ENCODE assay signal across 13 cellular contexts in genomic region chr6:30071081-30071818, GRCh38. TPM values are rescaled to one million over a fixed set of nuclear protein-coding genes. Genes with fewer than 3 reads are reported as not detected.
DNase-seq lines count a peak whose midpoint lies in the region; ATAC-seq, FAIRE-seq and TF ChIP-seq lines count a peak whose summit lies in the region.
"Had no signal": no experiment of that assay in that cellular context is flagged by ENCODE, and none has a peak within 500 bp of the region (broad histone marks: within the 10 kb centered on the region; RNA-seq: fewer than 3 reads in every experiment).

No MANE protein-coding gene starts in this region.

- no peaks in the 10 kb centered on the region for H4K20me1 ChIP-seq in HepG2 (ENCODE audit: insufficient read depth, low read length)

- ATAC-seq in heart left ventricle (peak in 1 of 4 donors; percentile 3), Right ventricle myocardium inferior (no peak), HepG2 (no peak), HG03045 (IDR thresholded peaks at IDR 0.05; ENCODE audit: unreplicated experiment) (no peak), GM18861 (IDR thresholded peaks at IDR 0.05; ENCODE audit: unreplicated experiment) (no peak)

- H3K9me3 ChIP-seq in heart left ventricle (no peaks in the 10 kb centered on the region), HepG2 (ENCODE audit: low read length) (no peaks in the 10 kb centered on the region)

- CTCF ChIA-PET in HepG2 (lab: Yijun Ruan, JAX; ENCODE audit: low intra/inter-chr PET ratio, low total read pairs): no interaction called here

- no peak for TF ChIP-seq EP300 in HepG2 (IDR thresholded peaks at IDR 0.05; ENCODE audit: low read depth in 2 of 2, low read length in 2 of 2)
- no peak for TF ChIP-seq EP300 in HepG2 (CRISPR knock-in tag; IDR thresholded peaks at IDR 0.05; ENCODE audit: borderline replicate concordance)

- H2AFZ ChIP-seq in HepG2 (ENCODE audit: low read length): no peak overlapping the region

- H3K27ac ChIP-seq in heart left ventricle (no peak overlapping the region), HepG2 (ENCODE audit: extremely low read length, insufficient read depth, low read length) (no peak overlapping the region), dorsolateral prefrontal cortex (no peak overlapping the region)

- H3K36me3 ChIP-seq in heart left ventricle (peaks cover 0 to 23% (median 11%) of the 10 kb centered on the region in 9 donors), HepG2 (replicated peaks in 1 of 2; ENCODE audit: control insufficient read depth in 1 of 2, insufficient read depth in 2 of 2, low read length in 2 of 2) (peaks cover 0 to 6% of the 10 kb centered on the region in 2 experiments; a peak in 2 of 5 replicates)

- H3K4me1 ChIP-seq in heart left ventricle (peaks cover 0 to 45% (median 30%) of the 10 kb centered on the region in 12 donors), HepG2 (ENCODE audit: insufficient read depth, low read length) (peaks cover 54% of the 10 kb centered on the region)

- H3K4me3 ChIP-seq in heart left ventricle (peak overlapping the region in 9 of 12 donors; percentile 6 to 46 (median 34)), HepG2 (replicated peaks in 1 of 3; ENCODE audit: insufficient read depth in 1 of 3, low read depth in 2 of 3, low read length in 3 of 3) (no peak overlapping the region), dorsolateral prefrontal cortex (peak overlapping the region in 22 of 59 donors; percentile 1 to 56 (median 30))
- H3K4me3 ChIP-seq: lung had no signal

- TF ChIP-seq CTCF in heart left ventricle (IDR thresholded peaks at IDR 0.05): peak in 4 of 12 donors; percentile 11 to 36 (median 22)
- no peak for TF ChIP-seq CTCF in HepG2 (CRISPR knock-in tag; IDR thresholded peaks at IDR 0.05)
- peak in 1 of 56 donors; percentile 10 for TF ChIP-seq CTCF in dorsolateral prefrontal cortex (IDR thresholded peaks at IDR 0.05 in 54 of 56, conservative IDR thresholded peaks at IDR 0.05 in 2 of 56; ENCODE audit: low read depth in 1 of 56, partially characterized antibody in 56 of 56)

- DNase-seq in heart left ventricle (peak; percentile 38 to 77 (median 45)), Right ventricle myocardium inferior (ENCODE audit: missing footprints) (no peak), ecto neural progenitor cell (ENCODE audit: low spot score) (peak; percentile 58), HepG2 (ENCODE audit: low spot score) (no peak), dedifferentiated amniotic fluid mesenchymal stem cell (ENCODE audit: extremely low spot score) (no peak), dorsolateral prefrontal cortex (no peak)
- DNase-seq: activated T-cell treated with anti-CD3 and anti-CD28 coated beads for 4 hours; effector memory CD4-positive, alpha-beta T cell had no signal

- no peak for TF ChIP-seq RAD21 in HepG2 (CRISPR knock-in tag; IDR thresholded peaks at IDR 0.05)

- FAIRE-seq in HepG2 (lab: Jason Lieb, UNC): no peak

- no peak overlapping the region for H3K9ac ChIP-seq in HepG2 (ENCODE audit: insufficient read depth, low read depth, low read length)

- no peak overlapping the region for H3K4me2 ChIP-seq in HepG2 (ENCODE audit: low read depth, low read length)

- in situ Hi-C loops in HepG2 (cut with HindIII; ENCODE audit: extremely low pct_ligation_motif_present, low pct_unique_long_range_greater_than_20kb): no loop called here

- intact Hi-C loops in heart left ventricle (cut with DNase I) (no loop called here), Right ventricle myocardium inferior (cut with DNase I) (no loop called here), HepG2 (cut with micrococcal nuclease; ENCODE audit: unreplicated experiment) (no loop called here), dorsolateral prefrontal cortex (cut with DNase I) (no loop called here)

- WGBS in heart left ventricle, 4 donors: 13 to 24% (median 19%) methylated on average over 56 to 68 of the region's 68 CpGs
- 97% methylated on average over 68 of the region's 68 CpGs for WGBS in HepG2 (ENCODE audit: low lambda C conversion rate)

- POLR2A ChIA-PET in HepG2 (lab: Yijun Ruan, JAX): no interaction called here

- H3K27me3 ChIP-seq in heart left ventricle (peaks cover 17 to 58% (median 46%) of the 10 kb centered on the region in 9 donors), HepG2 (ENCODE audit: control insufficient read depth in 1 of 2, insufficient read depth in 2 of 2, low read length in 2 of 2) (peaks cover 0 to 12% of the 10 kb centered on the region in 2 experiments; a peak in 3 of 5 replicates), dorsolateral prefrontal cortex (peaks cover 0 to 57% (median 28%) of the 10 kb centered on the region in 45 donors)

- BruUV-seq in HepG2 (replicated peaks; lab: Mats Ljungman, UMichigan): no TSS peak

- peaks cover 7% of the 10 kb centered on the region for H3K79me2 ChIP-seq in HepG2 (ENCODE audit: insufficient read depth, low read length)

- TF ChIP-seq POLR2A in heart left ventricle (IDR thresholded peaks at IDR 0.05) (no peak), HepG2 (IDR thresholded peaks at IDR 0.05; ENCODE audit: insufficient read depth in 1 of 2, low read depth in 2 of 2, low read length in 2 of 2) (no peak)

RNA-seq across cellular contexts. Expression of gene PPP1R11, which starts 4.3 kb away (rescaled TPM):
- total RNA-seq in heart left ventricle (10 to 100 TPM; 41.6 to 64.7 (median 44.9) TPM), Right ventricle myocardium inferior (44.3 TPM), HepG2 (2016; rRNA removed; fragmentation: Illumina TruSeq; extraction: Trizol) (32.1 and 33.1 TPM in 2 replicates), dorsolateral prefrontal cortex (10 to 100 TPM; 44.4 to 86.3 (median 63.9) TPM)
- polyA plus RNA-seq in heart left ventricle (10 to 100 TPM; 38.7 to 90.3 TPM), HepG2 (2011; rRNA removed) (49.4 and 58.9 TPM in 2 replicates)
- 17.1 and 17.7 TPM in 2 replicates for total RNA-seq in HepG2 (2016; cell fraction: cytosol; rRNA removed; fragmentation: Illumina TruSeq; extraction: Trizol; ENCODE audit: low read depth)
- total RNA-seq in HepG2 (2016; cell fraction: insoluble cytoplasmic fraction; rRNA removed; fragmentation: Illumina TruSeq; extraction: Trizol): 31.5 and 34.5 TPM in 2 replicates
- total RNA-seq in HepG2 (2016; cell fraction: membrane; rRNA removed; fragmentation: Illumina TruSeq; extraction: Trizol): 26.4 and 36.9 TPM in 2 replicates
- 16.0 and 17.4 TPM in 2 replicates for total RNA-seq in HepG2 (2016; cell fraction: nucleus; rRNA removed; fragmentation: Illumina TruSeq; extraction: Trizol)
- polyA plus RNA-seq in HepG2 (2011; cell fraction: cytosol; rRNA removed): 33.3 and 45.8 TPM in 2 replicates
- 25.5 and 35.8 TPM in 2 replicates for polyA plus RNA-seq in HepG2 (2011; cell fraction: nucleus; rRNA removed)
- polyA plus RNA-seq in HepG2 (2012): 27.5 and 31.0 TPM in 2 replicates
- polyA plus RNA-seq in HepG2 (2016; cell fraction: cytosol; fragmentation: Illumina TruSeq; extraction: Trizol; ENCODE audit: low read depth): 22.4 and 30.7 TPM in 2 replicates
- polyA plus RNA-seq in HepG2 (2016; cell fraction: insoluble cytoplasmic fraction; fragmentation: Illumina TruSeq; extraction: Trizol; ENCODE audit: low read depth): 64.3 and 67.7 TPM in 2 replicates
- polyA plus RNA-seq in HepG2 (2016; cell fraction: membrane; fragmentation: Illumina TruSeq; extraction: Trizol; ENCODE audit: low read depth): 43.9 and 50.0 TPM in 2 replicates
- 36.1 and 39.4 TPM in 2 replicates for polyA plus RNA-seq in HepG2 (2016; cell fraction: nucleus; fragmentation: Illumina TruSeq; extraction: Trizol; ENCODE audit: insufficient read depth, low read depth)
- polyA minus RNA-seq in HepG2 (2011; rRNA and poly(A)+ RNA removed; ENCODE audit: low replicate concordance): 28.0 and 38.2 TPM in 2 replicates
- 11.4 and 11.7 TPM in 2 replicates for polyA minus RNA-seq in HepG2 (2011; cell fraction: cytosol; rRNA and poly(A)+ RNA removed)
- polyA minus RNA-seq in HepG2 (2011; cell fraction: nucleus; rRNA and poly(A)+ RNA removed): 11.9 and 12.9 TPM in 2 replicates

RNA-seq across cellular contexts. Expression of gene RNF39, which starts 4.3 kb away (rescaled TPM):
- total RNA-seq in heart left ventricle (under 1 TPM in 1 of 9 donors, not detected in 8; 0.68 TPM), Right ventricle myocardium inferior (not detected), HepG2 (2016; rRNA removed; fragmentation: Illumina TruSeq; extraction: Trizol) (0.13 TPM in 2 replicates), dorsolateral prefrontal cortex (under 1 TPM in 7 of 120 experiments, not detected in 113; 0.23 to 0.49 (median 0.26) TPM)
- polyA plus RNA-seq in heart left ventricle (not detected), HepG2 (2011; rRNA removed) (1.8 and 2.2 TPM in 2 replicates)
- total RNA-seq in HepG2 (2016; cell fraction: cytosol; rRNA removed; fragmentation: Illumina TruSeq; extraction: Trizol; ENCODE audit: low read depth): not detected in 2 replicates
- 0.24 TPM in 1 of 2 replicates, not detected in the other for total RNA-seq in HepG2 (2016; cell fraction: insoluble cytoplasmic fraction; rRNA removed; fragmentation: Illumina TruSeq; extraction: Trizol)
- 0.07 and 0.09 TPM in 2 replicates for total RNA-seq in HepG2 (2016; cell fraction: membrane; rRNA removed; fragmentation: Illumina TruSeq; extraction: Trizol)
- not detected in 2 replicates for total RNA-seq in HepG2 (2016; cell fraction: nucleus; rRNA removed; fragmentation: Illumina TruSeq; extraction: Trizol)
- polyA plus RNA-seq in HepG2 (2011; cell fraction: cytosol; rRNA removed): 1.9 and 2.2 TPM in 2 replicates
- polyA plus RNA-seq in HepG2 (2011; cell fraction: nucleus; rRNA removed): 0.76 and 1.4 TPM in 2 replicates
- 3.2 and 3.8 TPM in 2 replicates for polyA plus RNA-seq in HepG2 (2012)
- polyA plus RNA-seq in HepG2 (2016; cell fraction: cytosol; fragmentation: Illumina TruSeq; extraction: Trizol; ENCODE audit: low read depth): not detected in 2 replicates
- polyA plus RNA-seq in HepG2 (2016; cell fraction: insoluble cytoplasmic fraction; fragmentation: Illumina TruSeq; extraction: Trizol; ENCODE audit: low read depth): 0.37 and 0.41 TPM in 2 replicates
- not detected in 2 replicates for polyA plus RNA-seq in HepG2 (2016; cell fraction: membrane; fragmentation: Illumina TruSeq; extraction: Trizol; ENCODE audit: low read depth)
- polyA plus RNA-seq in HepG2 (2016; cell fraction: nucleus; fragmentation: Illumina TruSeq; extraction: Trizol; ENCODE audit: insufficient read depth, low read depth): 0.23 and 0.78 TPM in 2 replicates
- 0.26 and 0.84 TPM in 2 replicates for polyA minus RNA-seq in HepG2 (2011; rRNA and poly(A)+ RNA removed; ENCODE audit: low replicate concordance)
- polyA minus RNA-seq in HepG2 (2011; cell fraction: cytosol; rRNA and poly(A)+ RNA removed): 0.62 and 1.1 TPM in 2 replicates
- 0.37 and 0.39 TPM in 2 replicates for polyA minus RNA-seq in HepG2 (2011; cell fraction: nucleus; rRNA and poly(A)+ RNA removed)
- total RNA-seq: T-helper 2 cell treated with Interferon-gamma antibody and Interleukin-4, amounts not matched to agents 100 ng/mL and 5 ng/mL, for 36 hours had no signal
- polyA plus RNA-seq: BJ had no signal

RNA-seq across cellular contexts. Expression of gene POLR1H, which starts 10.2 kb away (rescaled TPM):
- total RNA-seq in heart left ventricle (10 to 100 TPM; 11.7 to 19.8 (median 14.7) TPM), Right ventricle myocardium inferior (13.1 TPM), HepG2 (2016; rRNA removed; fragmentation: Illumina TruSeq; extraction: Trizol) (79.8 and 106 TPM in 2 replicates), dorsolateral prefrontal cortex (10 to 100 TPM in 54 of 120 experiments, 1 to 10 TPM in 66; 4.4 to 22.2 (median 9.5) TPM)
- polyA plus RNA-seq in heart left ventricle (10 to 100 TPM; 20.9 to 46.1 TPM), HepG2 (2011; rRNA removed) (61.4 and 69.7 TPM in 2 replicates)
- total RNA-seq in HepG2 (2016; cell fraction: cytosol; rRNA removed; fragmentation: Illumina TruSeq; extraction: Trizol; ENCODE audit: low read depth): 68.0 and 77.6 TPM in 2 replicates
- total RNA-seq in HepG2 (2016; cell fraction: insoluble cytoplasmic fraction; rRNA removed; fragmentation: Illumina TruSeq; extraction: Trizol): 78.8 and 117 TPM in 2 replicates
- total RNA-seq in HepG2 (2016; cell fraction: membrane; rRNA removed; fragmentation: Illumina TruSeq; extraction: Trizol): 56.9 and 64.0 TPM in 2 replicates
- 32.8 and 35.1 TPM in 2 replicates for total RNA-seq in HepG2 (2016; cell fraction: nucleus; rRNA removed; fragmentation: Illumina TruSeq; extraction: Trizol)
- polyA plus RNA-seq in HepG2 (2011; cell fraction: cytosol; rRNA removed): 74.2 and 80.8 TPM in 2 replicates
- 39.5 and 47.6 TPM in 2 replicates for polyA plus RNA-seq in HepG2 (2011; cell fraction: nucleus; rRNA removed)
- polyA plus RNA-seq in HepG2 (2012): 46.9 and 53.4 TPM in 2 replicates
- 30.0 and 31.4 TPM in 2 replicates for polyA plus RNA-seq in HepG2 (2016; cell fraction: cytosol; fragmentation: Illumina TruSeq; extraction: Trizol; ENCODE audit: low read depth)
- polyA plus RNA-seq in HepG2 (2016; cell fraction: insoluble cytoplasmic fraction; fragmentation: Illumina TruSeq; extraction: Trizol; ENCODE audit: low read depth): 88.1 and 103 TPM in 2 replicates
- polyA plus RNA-seq in HepG2 (2016; cell fraction: membrane; fragmentation: Illumina TruSeq; extraction: Trizol; ENCODE audit: low read depth): 35.2 and 36.1 TPM in 2 replicates
- polyA plus RNA-seq in HepG2 (2016; cell fraction: nucleus; fragmentation: Illumina TruSeq; extraction: Trizol; ENCODE audit: insufficient read depth, low read depth): 48.3 and 49.2 TPM in 2 replicates
- polyA minus RNA-seq in HepG2 (2011; rRNA and poly(A)+ RNA removed; ENCODE audit: low replicate concordance): 30.7 and 35.6 TPM in 2 replicates
- polyA minus RNA-seq in HepG2 (2011; cell fraction: cytosol; rRNA and poly(A)+ RNA removed): 8.5 and 10.8 TPM in 2 replicates
- polyA minus RNA-seq in HepG2 (2011; cell fraction: nucleus; rRNA and poly(A)+ RNA removed): 10.4 and 12.1 TPM in 2 replicates

RNA-seq across cellular contexts. Expression of gene TRIM31, which starts 41.6 kb away (rescaled TPM):
- total RNA-seq in heart left ventricle (not detected), Right ventricle myocardium inferior (not detected), HepG2 (2016; rRNA removed; fragmentation: Illumina TruSeq; extraction: Trizol) (0.51 TPM in 1 of 2 replicates, not detected in the other), dorsolateral prefrontal cortex (not detected)
- polyA plus RNA-seq in heart left ventricle (not detected), HepG2 (2011; rRNA removed) (0.13 and 0.33 TPM in 2 replicates)
- total RNA-seq in HepG2 (2016; cell fraction: cytosol; rRNA removed; fragmentation: Illumina TruSeq; extraction: Trizol; ENCODE audit: low read depth): not detected in 2 replicates
- total RNA-seq in HepG2 (2016; cell fraction: insoluble cytoplasmic fraction; rRNA removed; fragmentation: Illumina TruSeq; extraction: Trizol): 0.11 TPM in 1 of 2 replicates, not detected in the other
- total RNA-seq in HepG2 (2016; cell fraction: membrane; rRNA removed; fragmentation: Illumina TruSeq; extraction: Trizol): not detected in 2 replicates
- total RNA-seq in HepG2 (2016; cell fraction: nucleus; rRNA removed; fragmentation: Illumina TruSeq; extraction: Trizol): 0.16 and 0.19 TPM in 2 replicates
- 0.07 and 0.09 TPM in 2 replicates for polyA plus RNA-seq in HepG2 (2011; cell fraction: cytosol; rRNA removed)
- polyA plus RNA-seq in HepG2 (2011; cell fraction: nucleus; rRNA removed): 0.76 and 0.97 TPM in 2 replicates
- 3.9 and 7.8 TPM in 2 replicates for polyA plus RNA-seq in HepG2 (2012)
- 0.08 and 0.22 TPM in 2 replicates for polyA plus RNA-seq in HepG2 (2016; cell fraction: cytosol; fragmentation: Illumina TruSeq; extraction: Trizol; ENCODE audit: low read depth)
- not detected in 2 replicates for polyA plus RNA-seq in HepG2 (2016; cell fraction: insoluble cytoplasmic fraction; fragmentation: Illumina TruSeq; extraction: Trizol; ENCODE audit: low read depth)
- polyA plus RNA-seq in HepG2 (2016; cell fraction: membrane; fragmentation: Illumina TruSeq; extraction: Trizol; ENCODE audit: low read depth): not detected in 2 replicates
- 0.30 TPM in 1 of 2 replicates, not detected in the other for polyA plus RNA-seq in HepG2 (2016; cell fraction: nucleus; fragmentation: Illumina TruSeq; extraction: Trizol; ENCODE audit: insufficient read depth, low read depth)
- polyA minus RNA-seq in HepG2 (2011; rRNA and poly(A)+ RNA removed; ENCODE audit: low replicate concordance): 0.09 and 0.16 TPM in 2 replicates
- polyA minus RNA-seq in HepG2 (2011; cell fraction: cytosol; rRNA and poly(A)+ RNA removed): not detected in 2 replicates
- polyA minus RNA-seq in HepG2 (2011; cell fraction: nucleus; rRNA and poly(A)+ RNA removed): 1.3 and 3.5 TPM in 2 replicates
- total RNA-seq: T-helper 2 cell treated with Interferon-gamma antibody and Interleukin-4, amounts not matched to agents 100 ng/mL and 5 ng/mL, for 36 hours had no signal
- polyA plus RNA-seq: BJ had no signal

Comparison
In these comparisons a context has a peak if more than half of its experiments do, and no peak if none do; other contexts are left out.
1. DNase-seq: peak in heart left ventricle (5 of 5) and ecto neural progenitor cell (single experiment); none in Right ventricle myocardium inferior (single experiment), HepG2 (single experiment), dedifferentiated amniotic fluid mesenchymal stem cell (single experiment) and dorsolateral prefrontal cortex (0 of 10).
2. H3K4me3 ChIP-seq: peak in heart left ventricle (9 of 12); none in HepG2 (0 of 3).